20 cellular contexts compared by ENCODE assay signal in genomic region chr13:112150352-112150751, GRCh38.
DNase-seq lines count a peak whose midpoint lies in the region; ATAC-seq and TF ChIP-seq lines count a peak whose summit lies in the region.
"Had no signal": no experiment of that assay in that cellular context is flagged by ENCODE, and none has a peak within 500 bp of the region (broad histone marks: within the 10 kb centered on the region; RNA-seq: fewer than 3 reads in every experiment).

No MANE protein-coding gene starts in this region.

- no peaks in the 10 kb centered on the region for H3K27me3 Mint-ChIP-seq in Caco-2 (ENCODE audit: insufficient read depth, unreplicated experiment)

- no peak overlapping the region for H2BK5ac ChIP-seq in mesendoderm (ENCODE audit: low read length)

- no peak overlapping the region for H3K18ac ChIP-seq in mesendoderm (ENCODE audit: low read length)

- H3K9me3 Mint-ChIP-seq in Caco-2 (ENCODE audit: unreplicated experiment), result peaks cover 10% of the 10 kb centered on the region

- no peak overlapping the region for H3K4me2 ChIP-seq in mesendoderm (ENCODE audit: low read length)
- H3K4me2 ChIP-seq: BLaER1 treated with 17β-estradiol and CSF1 and Interleukin-3, amounts not matched to agents 10 nM and 100 nM had no signal

- no peak overlapping the region for H3K56ac ChIP-seq in mesendoderm (ENCODE audit: low read length)

- H3K36me3 Mint-ChIP-seq in Caco-2 (ENCODE audit: insufficient read depth, unreplicated experiment), result peaks cover 4% of the 10 kb centered on the region
- H3K36me3 Mint-ChIP-seq: CD8-positive, alpha-beta memory T cell had no signal

- H2AK5ac ChIP-seq in mesendoderm (ENCODE audit: low read length), result no peak overlapping the region

- H3K4me3 Mint-ChIP-seq in Caco-2 (ENCODE audit: unreplicated experiment), result no peak overlapping the region
- H3K4me3 Mint-ChIP-seq: CD8-positive, alpha-beta memory T cell had no signal

- H4K8ac ChIP-seq in mesendoderm (ENCODE audit: low read depth, low read length), result no peak overlapping the region

- H3K23ac ChIP-seq in mesendoderm (ENCODE audit: low read length), result no peak overlapping the region

- H3K27ac ChIP-seq in lung (ENCODE audit: low read depth in 1 of 2, low read length in 1 of 2) (no peak overlapping the region), upper lobe of left lung (no peak overlapping the region), mesendoderm (ENCODE audit: low read depth, low read length) (no peak overlapping the region)
- H3K27ac ChIP-seq: BLaER1 treated with 17β-estradiol and CSF1 and Interleukin-3, amounts not matched to agents 10 nM and 100 nM had no signal

- no peak overlapping the region for H3K4me3 ChIP-seq in lung
- no peak overlapping the region for H3K4me3 ChIP-seq in upper lobe of left lung
- H3K4me3 ChIP-seq in Caco-2 (ENCODE audit: low read depth, low read length), result no peak overlapping the region
- H3K4me3 ChIP-seq in mesendoderm (ENCODE audit: low read length), result no peak overlapping the region
- H3K4me3 ChIP-seq: BLaER1 treated with 17β-estradiol and CSF1 and Interleukin-3, amounts not matched to agents 10 nM and 100 nM; HAP-1 had no signal

- TF ChIP-seq POLR2A in upper lobe of left lung (IDR thresholded peaks at IDR 0.05), result no peak

- WGBS in lung, 2 donors, result 73 to 84% methylated on average over 23 of the region's 23 CpGs
- 74 to 76% methylated on average over 23 of the region's 23 CpGs for WGBS in upper lobe of left lung, 2 donors
- no CpG with 5 or more reads among the region's 23 CpGs for WGBS in mesendoderm (ENCODE audit: extremely low coverage, insufficient coverage, low lambda C conversion rate)

- no peak overlapping the region for H2BK15ac ChIP-seq in mesendoderm (replicated peaks; ENCODE audit: low read depth)

- DNase-seq in NCI-H2029 (lab: John Stamatoyannopoulos, UW) (peak; percentile 29), NCI-H2029 treated with DMSO at 0.1 percent for 48 hours (lab: John Stamatoyannopoulos, UW) (no peak), NCI-H774 (lab: John Stamatoyannopoulos, UW) (peak; percentile 42), lung (ENCODE audit: low spot score) (peak; percentile 79), upper lobe of left lung (peak; percentile 68 to 77), NCI-H2171 treated with DMSO at 0.1 percent for 48 hours (lab: John Stamatoyannopoulos, UW) (no peak), Caco-2 (no peak), mesendoderm (no peak)
- DNase-seq: 8988T; CD8-positive, alpha-beta memory T cell; EL; GF-D8; KG1; NCI-H1092 treated with DMSO at 0.1 percent for 48 hours; NCI-H146; NCI-H345; NCI-H526; OCI-M1 had no signal

- no peaks in the 10 kb centered on the region for H3K79me2 ChIP-seq in mesendoderm (ENCODE audit: control insufficient read depth, insufficient read depth, low read length)

- peaks cover 0 to 4% of the 10 kb centered on the region in 2 donors for H3K9me3 ChIP-seq in lung (ENCODE audit: control insufficient read depth in 2 of 2, insufficient read depth in 1 of 2, low read length in 1 of 2)
- H3K9me3 ChIP-seq in upper lobe of left lung, result no peaks in the 10 kb centered on the region
- H3K9me3 ChIP-seq in Caco-2, result no peaks in the 10 kb centered on the region
- H3K9me3 ChIP-seq: HAP-1 had no signal

- H3K27me3 ChIP-seq in lung (ENCODE audit: control insufficient read depth, insufficient read depth) (no peaks in the 10 kb centered on the region), upper lobe of left lung (no peaks in the 10 kb centered on the region), Caco-2 (replicated peaks; ENCODE audit: control insufficient read depth, insufficient read depth, low read length) (no peaks in the 10 kb centered on the region), mesendoderm (ENCODE audit: insufficient read depth, low read length, poor library complexity) (no peaks in the 10 kb centered on the region)

- BruUV-seq in Caco-2 (replicated peaks; lab: Mats Ljungman, UMichigan), result no TSS peak

- no peak overlapping the region for H3K9ac ChIP-seq in mesendoderm (ENCODE audit: low read length)
- H3K9ac ChIP-seq: BLaER1 treated with 17β-estradiol and CSF1 and Interleukin-3, amounts not matched to agents 10 nM and 100 nM had no signal

- no peak overlapping the region for H3K27ac Mint-ChIP-seq in Caco-2 (ENCODE audit: unreplicated experiment)
- H3K27ac Mint-ChIP-seq: CD8-positive, alpha-beta memory T cell had no signal

- H3K36me3 ChIP-seq in lung (ENCODE audit: control insufficient read depth in 2 of 2, insufficient read depth in 2 of 2, low read length in 2 of 2) (no peaks in the 10 kb centered on the region), upper lobe of left lung (no peaks in the 10 kb centered on the region), Caco-2 (ENCODE audit: control insufficient read depth, insufficient read depth, low read length) (no peaks in the 10 kb centered on the region), mesendoderm (ENCODE audit: control insufficient read depth, insufficient read depth, low read length) (no peaks in the 10 kb centered on the region)
- H3K36me3 ChIP-seq: BLaER1 treated with 17β-estradiol and CSF1 and Interleukin-3, amounts not matched to agents 10 nM and 100 nM; HAP-1 had no signal

- H3K79me1 ChIP-seq in mesendoderm (ENCODE audit: low read length), result no peaks in the 10 kb centered on the region

- CTCF ChIA-PET in Caco-2 (lab: Charles Lee), result no interaction called here

- H3K4me1 Mint-ChIP-seq in Caco-2 (ENCODE audit: low read depth, unreplicated experiment), result peaks cover 9% of the 10 kb centered on the region
- H3K4me1 Mint-ChIP-seq: CD8-positive, alpha-beta memory T cell had no signal

- H3K4me1 ChIP-seq in lung (ENCODE audit: control insufficient read depth in 2 of 2, insufficient read depth in 2 of 2, low read length in 2 of 2), result peaks cover 0 to 5% of the 10 kb centered on the region in 2 donors
- no peaks in the 10 kb centered on the region for H3K4me1 ChIP-seq in upper lobe of left lung
- H3K4me1 ChIP-seq in Caco-2, result peaks cover 12% of the 10 kb centered on the region; the same call in 1 of the 2 replicates
- no peaks in the 10 kb centered on the region for H3K4me1 ChIP-seq in mesendoderm (ENCODE audit: control insufficient read depth, low read depth, low read length)
- H3K4me1 ChIP-seq: HAP-1 had no signal

- H2BK120ac ChIP-seq in mesendoderm (ENCODE audit: low read depth, low read length), result no peak overlapping the region

- no peak for TF ChIP-seq CTCF in lung (IDR thresholded peaks at IDR 0.05; ENCODE audit: control extremely low read depth, extremely low read depth)
- no peak for TF ChIP-seq CTCF in upper lobe of left lung (IDR thresholded peaks at IDR 0.05)
- no peak for TF ChIP-seq CTCF in Caco-2 (IDR thresholded peaks at IDR 0.05; ENCODE audit: insufficient read depth in 1 of 2, low read depth in 1 of 2, low read length in 1 of 2, severe bottlenecking in 1 of 2, unreplicated experiment in 1 of 2)

- no peak for TF ChIP-seq EP300 in upper lobe of left lung (IDR thresholded peaks at IDR 0.05)

- POLR2A ChIA-PET in Caco-2 (lab: Charles Lee), result no interaction called here

- no peak overlapping the region for H3K4ac ChIP-seq in mesendoderm (ENCODE audit: low read depth, low read length)

- intact Hi-C loops in Caco-2 (cut with micrococcal nuclease; ENCODE audit: unreplicated experiment), result no loop called here

- H4K5ac ChIP-seq in mesendoderm (ENCODE audit: low read length), result no peak overlapping the region

- ATAC-seq in lung (ENCODE audit: insufficient read depth, low FRiP score) (peak; percentile 59), upper lobe of left lung (ENCODE audit: low FRiP score in 2 of 2) (peak in 1 of 2 donors; percentile 72)

Comparison
In these comparisons a context has a peak if more than half of its experiments do, and no peak if none do; other contexts are left out.
1. DNase-seq: peak in NCI-H2029 (single experiment), NCI-H774 (single experiment), lung (single experiment) and upper lobe of left lung (2 of 2); none in NCI-H2029 treated with DMSO at 0.1 percent for 48 hours (single experiment), NCI-H2171 treated with DMSO at 0.1 percent for 48 hours (single experiment), Caco-2 (0 of 2) and mesendoderm (single experiment).